26 cellular contexts compared by ENCODE assay signal in the genomic region with DNA sequence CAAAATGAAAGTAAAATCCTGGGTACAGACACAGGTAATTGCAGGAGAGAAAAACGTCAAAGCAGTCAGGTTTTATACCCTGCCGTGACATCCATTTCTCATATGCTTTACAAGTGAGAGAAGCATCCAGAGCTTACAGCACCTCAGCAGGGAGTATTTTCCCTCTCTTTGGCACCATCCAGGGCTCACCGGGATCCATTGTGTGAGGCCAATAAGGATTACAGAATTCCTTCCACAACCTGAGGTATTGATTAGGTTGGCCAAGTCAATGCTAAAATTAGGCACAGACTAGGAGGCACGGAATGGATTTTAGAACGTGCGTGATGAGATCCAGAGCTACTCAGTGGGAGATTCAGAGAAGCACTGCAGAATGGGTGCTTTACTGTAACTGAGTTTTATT.
"Had no signal": no experiment of that assay in that cellular context is flagged by ENCODE, and none has a peak within 500 bp of the region (broad histone marks: within the 10 kb centered on the region; RNA-seq: fewer than 3 reads in every experiment).

No MANE protein-coding gene starts in this region.

- H3K36me3 ChIP-seq: esophagus muscularis mucosa, gastrocnemius medialis, lower lobe of right lung, thyroid gland, upper lobe of right lung had no signal

- H3K4me1 Mint-ChIP-seq: activated CD4-positive, alpha-beta T cell treated with anti-CD3 and anti-CD28 coated beads, Interleukin-2, amount 10 ng/mL, durations not matched to agents 24 days and 14 days; activated CD8-positive, alpha-beta memory T cell treated with anti-CD3 and anti-CD28 coated beads, Interleukin-2, amount 10 ng/mL, durations not matched to agents 7 days and 5 days; activated naive CD4-positive, alpha-beta T cell treated with anti-CD3 and anti-CD28 coated beads, Interleukin-2, amount 50 U/mL, for 24 hours; naive thymus-derived CD4-positive, alpha-beta T cell; stimulated activated naive B cell treated with anti-CD40 and anti-IgM and Interleukin-4, amounts not matched to agents 10 μg/mL and 1 μg/mL and 100 μg/mL, for 72 hours; T-helper 17 cell had no signal

- H3K4me3 Mint-ChIP-seq: activated CD4-positive, alpha-beta T cell treated with anti-CD3 and anti-CD28 coated beads, Interleukin-2, amount 10 ng/mL, durations not matched to agents 24 days and 14 days; activated CD8-positive, alpha-beta memory T cell treated with anti-CD3 and anti-CD28 coated beads, Interleukin-2, amount 10 ng/mL, durations not matched to agents 7 days and 5 days; activated CD8-positive, alpha-beta T cell treated with anti-CD3 and anti-CD28 coated beads for 36 hours; activated naive CD4-positive, alpha-beta T cell treated with anti-CD3 and anti-CD28 coated beads, Interleukin-2, amount 50 U/mL, for 24 hours; activated T-helper 1 cell treated with anti-CD3 and anti-CD28 coated beads, Interleukin-12 subunit alpha, Interleukin-12 subunit beta, Interleukin-2, Interleukin-4 antibody, amounts not matched to agents 30 ng/mL and 10 ng/mL and 1 ng/mL, durations not matched to agents 14 hours and 24 hours and 36 hours; brain; effector memory CD8-positive, alpha-beta T cell; naive thymus-derived CD4-positive, alpha-beta T cell; stimulated activated naive B cell treated with anti-CD40 and anti-IgM and Interleukin-4, amounts not matched to agents 10 μg/mL and 1 μg/mL and 100 μg/mL, for 72 hours; T-helper 17 cell had no signal

- ATAC-seq: activated CD4-positive, CD25-positive, alpha-beta regulatory T cell treated with anti-CD3 and anti-CD28 coated beads, Interleukin-2, amount 50 U/mL, for 24 hours; activated CD8-positive, alpha-beta memory T cell treated with anti-CD3 and anti-CD28 coated beads, Interleukin-2, amount 10 ng/mL, durations not matched to agents 7 days and 5 days; activated CD8-positive, alpha-beta T cell treated with anti-CD3 and anti-CD28 coated beads for 36 hours; effector memory CD8-positive, alpha-beta T cell; gastrocnemius medialis; left lobe of liver; lower lobe of right lung; naive thymus-derived CD4-positive, alpha-beta T cell; stimulated activated naive B cell treated with anti-CD40 and anti-IgM and Interleukin-4, amounts not matched to agents 10 μg/mL and 1 μg/mL and 100 μg/mL, for 72 hours; T-helper 17 cell; upper lobe of right lung had no signal

- FAIRE-seq: kidney had no signal

- H3K4me3 ChIP-seq: esophagus muscularis mucosa, gastrocnemius medialis, lower lobe of right lung, thyroid gland, upper lobe of right lung had no signal

- H3K9me3 Mint-ChIP-seq: activated CD4-positive, alpha-beta T cell treated with anti-CD3 and anti-CD28 coated beads, Interleukin-2, amount 10 ng/mL, durations not matched to agents 24 days and 14 days; activated T-helper 1 cell treated with anti-CD3 and anti-CD28 coated beads, Interleukin-12 subunit alpha, Interleukin-12 subunit beta, Interleukin-2, Interleukin-4 antibody, amounts not matched to agents 30 ng/mL and 10 ng/mL and 1 ng/mL, durations not matched to agents 14 hours and 24 hours and 36 hours had no signal

- H3K4me1 ChIP-seq: gastrocnemius medialis had no signal

- DNase-seq: activated CD4-positive, alpha-beta T cell treated with anti-CD3 and anti-CD28 coated beads, Interleukin-2, amount 10 ng/mL, durations not matched to agents 24 days and 14 days; activated CD8-positive, alpha-beta memory T cell treated with anti-CD3 and anti-CD28 coated beads, Interleukin-2, amount 10 ng/mL, durations not matched to agents 7 days and 5 days; activated CD8-positive, alpha-beta T cell treated with anti-CD3 and anti-CD28 coated beads for 36 hours; activated gamma-delta T cell treated with Interleukin-2 at 50 U/mL for 16 hours; activated T-cell treated with anti-CD3 and anti-CD28 coated beads for 4 hours; aorta; effector memory CD8-positive, alpha-beta T cell; gastrocnemius medialis; hippocampal formation; kidney; lower lobe of right lung; naive thymus-derived CD4-positive, alpha-beta T cell; retina; stimulated activated CD4-positive, alpha-beta T cell treated with anti-CD3 and anti-CD28 coated beads, Interleukin-2, amount 100 ng/mL, for 48 hours; stimulated activated CD8-positive, alpha-beta memory T cell treated with anti-CD3 and anti-CD28 coated beads, Interleukin-4, amount 100 ng/mL, for 48 hours; stimulated activated naive B cell treated with anti-CD40 and anti-IgM and Interleukin-4, amounts not matched to agents 10 μg/mL and 1 μg/mL and 100 μg/mL, for 72 hours; SW 1271; T-helper 17 cell; thyroid gland; upper lobe of right lung had no signal

- H3K27ac Mint-ChIP-seq: activated CD4-positive, alpha-beta T cell treated with anti-CD3 and anti-CD28 coated beads, Interleukin-2, amount 10 ng/mL, durations not matched to agents 24 days and 14 days; activated CD8-positive, alpha-beta memory T cell treated with anti-CD3 and anti-CD28 coated beads, Interleukin-2, amount 10 ng/mL, durations not matched to agents 7 days and 5 days; activated CD8-positive, alpha-beta T cell treated with anti-CD3 and anti-CD28 coated beads for 36 hours; activated naive CD4-positive, alpha-beta T cell treated with anti-CD3 and anti-CD28 coated beads, Interleukin-2, amount 50 U/mL, for 24 hours; activated T-helper 1 cell treated with anti-CD3 and anti-CD28 coated beads, Interleukin-12 subunit alpha, Interleukin-12 subunit beta, Interleukin-2, Interleukin-4 antibody, amounts not matched to agents 30 ng/mL and 10 ng/mL and 1 ng/mL, durations not matched to agents 14 hours and 24 hours and 36 hours; effector memory CD8-positive, alpha-beta T cell; naive thymus-derived CD4-positive, alpha-beta T cell; stimulated activated naive B cell treated with anti-CD40 and anti-IgM and Interleukin-4, amounts not matched to agents 10 μg/mL and 1 μg/mL and 100 μg/mL, for 72 hours; T-helper 17 cell had no signal

- H3K27me3 Mint-ChIP-seq: activated CD4-positive, alpha-beta T cell treated with anti-CD3 and anti-CD28 coated beads, Interleukin-2, amount 10 ng/mL, durations not matched to agents 24 days and 14 days; activated CD8-positive, alpha-beta memory T cell treated with anti-CD3 and anti-CD28 coated beads, Interleukin-2, amount 10 ng/mL, durations not matched to agents 7 days and 5 days; activated CD8-positive, alpha-beta T cell treated with anti-CD3 and anti-CD28 coated beads for 36 hours; activated naive CD4-positive, alpha-beta T cell treated with anti-CD3 and anti-CD28 coated beads, Interleukin-2, amount 50 U/mL, for 24 hours; brain; effector memory CD8-positive, alpha-beta T cell; naive thymus-derived CD4-positive, alpha-beta T cell; stimulated activated naive B cell treated with anti-CD40 and anti-IgM and Interleukin-4, amounts not matched to agents 10 μg/mL and 1 μg/mL and 100 μg/mL, for 72 hours; T-helper 17 cell had no signal

- H3K27me3 ChIP-seq: esophagus muscularis mucosa, gastrocnemius medialis, thyroid gland, upper lobe of right lung had no signal

- H3K9me3 ChIP-seq: esophagus muscularis mucosa, gastrocnemius medialis, lower lobe of right lung, thyroid gland, upper lobe of right lung had no signal

- H3K36me3 Mint-ChIP-seq: activated CD8-positive, alpha-beta memory T cell treated with anti-CD3 and anti-CD28 coated beads, Interleukin-2, amount 10 ng/mL, durations not matched to agents 7 days and 5 days; activated naive CD4-positive, alpha-beta T cell treated with anti-CD3 and anti-CD28 coated beads, Interleukin-2, amount 50 U/mL, for 24 hours; naive thymus-derived CD4-positive, alpha-beta T cell; stimulated activated naive B cell treated with anti-CD40 and anti-IgM and Interleukin-4, amounts not matched to agents 10 μg/mL and 1 μg/mL and 100 μg/mL, for 72 hours had no signal

- H3K27ac ChIP-seq: esophagus muscularis mucosa, gastrocnemius medialis, lower lobe of right lung, thyroid gland, upper lobe of right lung had no signal
